8 cellular contexts compared by ENCODE assay signal in genomic region chr1:91500756-91501526, GRCh38. TPM values are rescaled to one million over a fixed set of nuclear protein-coding genes. Genes with fewer than 3 reads are reported as not detected.
DNase-seq lines count a peak whose midpoint lies in the region; ATAC-seq, FAIRE-seq and TF ChIP-seq lines count a peak whose summit lies in the region.

Gene CDC7 (plus strand): TSS chr1:91500851. CDS start chr1:91501717, 866 bp downstream.

- peak; percentile 51 to 54 for TF ChIP-seq CTCF in endothelial cell of umbilical vein (IDR thresholded peaks at IDR 0.05; ENCODE audit: extremely low read depth in 1 of 2, insufficient read depth in 1 of 2, low read depth in 1 of 2, low read length in 2 of 2)

- H3K9me3 ChIP-seq in endothelial cell of umbilical vein (replicated peaks; ENCODE audit: control insufficient read depth, insufficient read depth, low read length) = no peaks in the 10 kb centered on the region

- peak; percentile 93 for DNase-seq in D341Med (ENCODE audit: low spot score)
- DNase-seq in HT1080 (ENCODE audit: low read depth) = peak; percentile 90
- DNase-seq in NOMO-1 treated with dmso at 0.1 percent for 144 hours (lab: John Stamatoyannopoulos, UW; ENCODE audit: unreplicated experiment) = peak; percentile 88
- peak; percentile 66 for DNase-seq in activated CD8-positive, alpha-beta memory T cell treated with anti-CD3 and anti-CD28 coated beads, Interleukin-2, amount 50 U/mL, for 24 hours (ENCODE audit: extremely low read depth)
- peak; percentile 96 for DNase-seq in endothelial cell of umbilical vein (ENCODE audit: low read depth, low spot score)
- peak; percentile 96 for DNase-seq in midbrain (lab: John Stamatoyannopoulos, UW)
- DNase-seq in stimulated activated CD8-positive, alpha-beta memory T cell treated with anti-CD3 and anti-CD28 coated beads, Interleukin-15, amount 100 ng/mL, for 48 hours (ENCODE audit: low read depth in 2 of 2) = peak; percentile 79 to 85

- BruUV-seq in endothelial cell of umbilical vein (replicated peaks; lab: Mats Ljungman, UMichigan) = TSS peak; percentile 43

- peak within 1 kb of the TSS; percentile 93 for H3K9ac ChIP-seq in endothelial cell of umbilical vein (replicated peaks; ENCODE audit: extremely low read depth, insufficient read depth, low read length)

- peak; percentile 98 for FAIRE-seq in endothelial cell of umbilical vein (lab: Jason Lieb, UNC)

- H3K27ac ChIP-seq in endothelial cell of umbilical vein (ENCODE audit: insufficient read depth, low read depth, low read length) = peak within 1 kb of the TSS; percentile 91

- H2AFZ ChIP-seq in endothelial cell of umbilical vein (ENCODE audit: low read depth, low read length) = peak within 1 kb of the TSS; percentile 100

- no peaks in the 10 kb centered on the region for H4K20me1 ChIP-seq in endothelial cell of umbilical vein (replicated peaks; ENCODE audit: control insufficient read depth, extremely low read depth, insufficient read depth, low read length)

- H3K4me3 ChIP-seq in endothelial cell of umbilical vein (replicated peaks in 1 of 3; ENCODE audit: insufficient read depth in 1 of 3, low read depth in 1 of 3, low read length in 3 of 3) = peak within 1 kb of the TSS; percentile 60 to 89 (median 62)

- peak within 1 kb of the TSS; percentile 88 for H3K4me2 ChIP-seq in endothelial cell of umbilical vein (ENCODE audit: insufficient read depth, low read length)

- dilution Hi-C loops in endothelial cell of umbilical vein (cut with MboI; ENCODE audit: extremely low pct_ligation_motif_present, low sequenced_read_pairs) = no loop called here

- peak; percentile 61 for TF ChIP-seq POLR2A in endothelial cell of umbilical vein (IDR thresholded peaks at IDR 0.05; ENCODE audit: low read depth, low read length)

- no peaks in the 10 kb centered on the region for H3K9me1 ChIP-seq in endothelial cell of umbilical vein (replicated peaks; ENCODE audit: control insufficient read depth, extremely low read depth, insufficient read depth, low read length)

- H3K4me1 ChIP-seq in endothelial cell of umbilical vein (ENCODE audit: control insufficient read depth, extremely low read depth, insufficient read depth, low read length) = peaks cover 16% of the 10 kb centered on the region

- H3K36me3 ChIP-seq in endothelial cell of umbilical vein (ENCODE audit: control insufficient read depth in 2 of 2, extremely low read depth in 1 of 2, insufficient read depth in 2 of 2, low read length in 2 of 2) = no peaks in the 10 kb centered on the region

- intact Hi-C loops in endothelial cell of umbilical vein (cut with micrococcal nuclease) = loop anchor here (1.0 to 5.0 kb wide), 6 partner anchors 60 to 796 kb away; partner anchors contain the start of genes GLMN, HFM1 and RPAP2

- CTCF ChIA-PET in endothelial cell of umbilical vein (lab: Charles Lee) = interaction anchor here (1.0 to 3.5 kb wide), 11 partner anchors 11 to 425 kb away, joined by 3 to 21 read pairs (median 4); partner anchors contain the start of genes HFM1 and TGFBR3

- ATAC-seq in GM21367 (IDR thresholded peaks at IDR 0.05; ENCODE audit: unreplicated experiment) = peak; percentile 68

- POLR2A ChIA-PET in endothelial cell of umbilical vein (lab: Charles Lee) = no interaction called here

- H3K27me3 ChIP-seq in endothelial cell of umbilical vein (ENCODE audit: control insufficient read depth in 2 of 2, insufficient read depth in 2 of 2, low read length in 2 of 2) = no peaks in the 10 kb centered on the region

- H3K79me2 ChIP-seq in endothelial cell of umbilical vein (ENCODE audit: control insufficient read depth, insufficient read depth, low read length) = peaks cover 16% of the 10 kb centered on the region

TF ChIP-seq in endothelial cell of umbilical vein, 7 proteins besides CTCF, POLR2A, EP300 and RAD21:
- TF ChIP-seq POLR2AphosphoS5 (IDR thresholded peaks at IDR 0.05; ENCODE audit: insufficient read depth, low read depth, low read length) (peak; percentile 62), FOS (IDR thresholded peaks at IDR 0.05; ENCODE audit: borderline replicate concordance, insufficient read depth, low read length) (no peak), MAX (IDR thresholded peaks at IDR 0.05; ENCODE audit: insufficient read depth, insufficient read length) (peak; percentile 19)
TF ChIP-seq in endothelial cell of umbilical vein: peak in this region for 2.

RNA-seq across cellular contexts. Expression of gene CDC7, which starts in this region (rescaled TPM):
- total RNA-seq in HT1080 (2014; rRNA removed; shearing (Covaris generic)) = 16.4 and 19.2 TPM in 2 replicates
- 14.2 and 16.5 TPM in 2 replicates for polyA plus RNA-seq in HT1080 (2015; cell fraction: cytosol; rRNA removed)
- 38.0 and 41.6 TPM in 2 replicates for polyA plus RNA-seq in HT1080 (2015; cell fraction: nucleus; rRNA removed)
- total RNA-seq in endothelial cell of umbilical vein = 11.7 and 13.4 TPM in 2 replicates
- polyA plus RNA-seq in endothelial cell of umbilical vein = 2.3 and 3.9 TPM in 2 replicates
- polyA plus RNA-seq in endothelial cell of umbilical vein (2011; cell fraction: cytosol; rRNA removed) = 5.2 and 6.6 TPM in 2 replicates
- polyA plus RNA-seq in endothelial cell of umbilical vein (2011; cell fraction: nucleus; rRNA removed) = 13.5 and 20.5 TPM in 2 replicates
- 4.7 and 7.4 TPM in 2 replicates for polyA plus RNA-seq in endothelial cell of umbilical vein (2012)
- polyA minus RNA-seq in endothelial cell of umbilical vein = 5.5 and 6.4 TPM in 2 replicates
- polyA minus RNA-seq in endothelial cell of umbilical vein (2011; cell fraction: cytosol; rRNA and poly(A)+ RNA removed) = 20.5 TPM
- polyA minus RNA-seq in endothelial cell of umbilical vein (2011; cell fraction: nucleus; rRNA and poly(A)+ RNA removed) = 5.2 and 7.6 TPM in 2 replicates

Comparison
In these comparisons a context has a peak if more than half of its experiments do, and no peak if none do; other contexts are left out.
1. Peak in every context shown above with its lines: DNase-seq, ATAC-seq, H3K4me3 ChIP-seq and H3K27ac ChIP-seq.